In the genomic region with DNA sequence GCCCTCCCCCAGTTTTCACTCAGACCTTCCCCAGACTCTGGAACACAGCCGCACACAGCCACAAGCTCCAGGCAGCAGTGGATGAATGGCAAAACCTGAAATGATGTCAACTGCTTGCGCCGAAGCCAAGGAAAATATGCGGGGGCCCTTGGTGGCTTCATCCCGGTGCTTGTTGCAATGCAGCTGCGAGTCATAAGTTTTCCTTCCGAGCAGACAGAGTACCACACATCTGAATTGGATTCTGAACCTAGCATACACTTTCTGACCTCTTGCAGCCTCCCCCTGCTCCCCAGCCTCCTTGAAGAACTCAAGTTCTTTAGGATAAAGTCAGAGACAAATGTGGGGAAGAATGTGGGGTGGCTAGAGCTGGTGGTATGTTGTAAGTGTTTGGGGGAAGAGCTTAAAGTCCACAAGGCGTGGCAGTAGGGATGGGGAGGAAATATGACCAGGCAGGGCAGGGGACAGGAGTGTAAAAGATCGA, we compare ENCODE assay signal across 12 cellular contexts.
DNase-seq lines count a peak whose midpoint lies in the region; ATAC-seq and TF ChIP-seq lines count a peak whose summit lies in the region.
"Had no signal": no experiment of that assay in that cellular context is flagged by ENCODE, and none has a peak within 500 bp of the region (broad histone marks: within the 10 kb centered on the region; RNA-seq: fewer than 3 reads in every experiment).

No MANE protein-coding gene starts in this region.

- CTCF ChIA-PET in MCF 10A (lab: Yijun Ruan, JAX): no interaction called here

- H3K4me3 ChIP-seq in tibial nerve (no peak overlapping the region), Peyer's patch (no peak overlapping the region)

- H3K27ac ChIP-seq in tibial nerve (peak overlapping the region in 2 of 4 donors; percentile 59 to 64), Peyer's patch (no peak overlapping the region)

- 41 to 46% methylated on average over 9 of the region's 9 CpGs for WGBS in tibial nerve, 2 donors

- H3K27me3 Mint-ChIP-seq in HFFc6 (ENCODE audit: insufficient read depth): 0 out of 2 replicates have a peak, but pooled peaks cover 2% of the 10 kb centered on the region
- no peaks in the 10 kb centered on the region for H3K27me3 Mint-ChIP-seq in MCF 10A (ENCODE audit: insufficient read depth, unreplicated experiment)
- H3K27me3 Mint-ChIP-seq: activated B cell treated with CpG ODN at 0.5 μM for 24 hours; activated T-cell treated with anti-CD3 and anti-CD28 coated beads, Interleukin-2, amount 50 U/mL, for 24 hours had no signal

- H3K4me1 Mint-ChIP-seq in HFFc6 (ENCODE audit: low read depth) (peaks cover 43% of the 10 kb centered on the region), MCF 10A (ENCODE audit: insufficient read depth, unreplicated experiment) (peaks cover 18% of the 10 kb centered on the region)
- H3K4me1 Mint-ChIP-seq: activated B cell treated with CpG ODN at 0.5 μM for 24 hours had no signal

- no peaks in the 10 kb centered on the region for H3K9me3 Mint-ChIP-seq in HFFc6
- no peaks in the 10 kb centered on the region for H3K9me3 Mint-ChIP-seq in MCF 10A (ENCODE audit: unreplicated experiment)
- H3K9me3 Mint-ChIP-seq: activated B cell treated with CpG ODN at 0.5 μM for 24 hours had no signal

- peak in 1 of 2 donors; percentile 69 for TF ChIP-seq EP300 in tibial nerve (IDR thresholded peaks at IDR 0.05)

- DNase-seq in HFFc6 (peak; percentile 39), MCF 10A (ENCODE audit: unreplicated experiment) (peak; percentile 70), kidney glomerular epithelial cell (lab: John Stamatoyannopoulos, UW) (peak; percentile 56), tibial nerve (ENCODE audit: low spot score in 2 of 2) (peak; percentile 55 to 63), activated gamma-delta T cell (lab: John Stamatoyannopoulos, UW) (no peak), Peyer's patch (no peak)
- DNase-seq: activated B cell treated with CpG ODN at 0.5 μM for 24 hours; activated T-cell treated with anti-CD3 and anti-CD28 coated beads, Interleukin-2, amount 50 U/mL, for 24 hours; head of caudate nucleus; midbrain had no signal

- H3K36me3 Mint-ChIP-seq in HFFc6 (ENCODE audit: low read depth): no peaks in the 10 kb centered on the region
- H3K36me3 Mint-ChIP-seq in MCF 10A (ENCODE audit: insufficient read depth, unreplicated experiment): no peaks in the 10 kb centered on the region

- POLR2A ChIA-PET in MCF 10A (lab: Yijun Ruan, JAX): no interaction called here

- TF ChIP-seq POLR2A in tibial nerve (IDR thresholded peaks at IDR 0.05) (no peak), Peyer's patch (IDR thresholded peaks at IDR 0.05) (no peak)

- H3K4me3 Mint-ChIP-seq in HFFc6 (peak overlapping the region; percentile 52), MCF 10A (ENCODE audit: unreplicated experiment) (no peak overlapping the region)
- H3K4me3 Mint-ChIP-seq: activated B cell treated with CpG ODN at 0.5 μM for 24 hours; activated T-cell treated with anti-CD3 and anti-CD28 coated beads, Interleukin-2, amount 50 U/mL, for 24 hours had no signal

- intact Hi-C loops in MCF 10A (cut with micrococcal nuclease): no loop called here

- ATAC-seq in HG03045 (IDR thresholded peaks at IDR 0.05; ENCODE audit: unreplicated experiment) (no peak), HG03457 (IDR thresholded peaks at IDR 0.05; ENCODE audit: unreplicated experiment) (no peak)

- no peaks in the 10 kb centered on the region for H3K9me3 ChIP-seq in tibial nerve
- H3K9me3 ChIP-seq in Peyer's patch: no peaks in the 10 kb centered on the region

- TF ChIP-seq CTCF in HFFc6 (IDR thresholded peaks at IDR 0.05) (no peak), MCF 10A (IDR thresholded peaks at IDR 0.05; ENCODE audit: unreplicated experiment) (no peak), tibial nerve (IDR thresholded peaks at IDR 0.05) (no peak), Peyer's patch (IDR thresholded peaks at IDR 0.05) (no peak)

- no TSS peak for BruUV-seq in MCF 10A (replicated peaks; lab: Mats Ljungman, UMichigan)

- peaks cover 0 to 26% (median 2%) of the 10 kb centered on the region in 4 donors for H3K4me1 ChIP-seq in tibial nerve
- H3K4me1 ChIP-seq in Peyer's patch: no peaks in the 10 kb centered on the region

- H3K36me3 ChIP-seq in tibial nerve (no peaks in the 10 kb centered on the region), Peyer's patch (no peaks in the 10 kb centered on the region)

- peak overlapping the region; percentile 67 for H3K27ac Mint-ChIP-seq in HFFc6
- no peak overlapping the region for H3K27ac Mint-ChIP-seq in MCF 10A (ENCODE audit: low read depth, unreplicated experiment)
- H3K27ac Mint-ChIP-seq: activated B cell treated with CpG ODN at 0.5 μM for 24 hours; activated T-cell treated with anti-CD3 and anti-CD28 coated beads, Interleukin-2, amount 50 U/mL, for 24 hours had no signal

- H3K27me3 ChIP-seq in tibial nerve: no peaks in the 10 kb centered on the region
- H3K27me3 ChIP-seq in Peyer's patch: no peaks in the 10 kb centered on the region

Comparison
In these comparisons a context has a peak if more than half of its experiments do, and no peak if none do; other contexts are left out.
1. DNase-seq: peak in HFFc6 (single experiment), MCF 10A (single experiment), kidney glomerular epithelial cell (single experiment) and tibial nerve (2 of 2); none in activated gamma-delta T cell (single experiment) and Peyer's patch (0 of 3).